Comparison of ENCODE assay signal across 27 cellular contexts in genomic region chr7:2450198-2451107, GRCh38. TPM values are rescaled to one million over a fixed set of nuclear protein-coding genes. Genes with fewer than 3 reads are reported as not detected.
DNase-seq lines count a peak whose midpoint lies in the region; ATAC-seq lines count a peak whose summit lies in the region.
"Had no signal": no experiment of that assay in that cellular context is flagged by ENCODE, and none has a peak within 500 bp of the region (broad histone marks: within the 10 kb centered on the region; RNA-seq: fewer than 3 reads in every experiment).

No MANE protein-coding gene starts in this region.

- H3K27ac ChIP-seq in right cardiac atrium (ENCODE audit: low read length), result no peak overlapping the region
- H3K27ac ChIP-seq: cardiac muscle cell, colonic mucosa, ovary, SJCRH30, thyroid gland had no signal

- DNase-seq in right cardiac atrium, result peak in 2 of 3 donors; percentile 59 to 61
- DNase-seq in Right ventricle myocardium inferior (ENCODE audit: missing footprints), result no peak
- peak; percentile 77 for DNase-seq in NCI-H2171 treated with DMSO at 0.1 percent for 48 hours (lab: John Stamatoyannopoulos, UW)
- peak; percentile 8 for DNase-seq in iPS-NIHi7 (ENCODE audit: extremely low spot score)
- no peak for DNase-seq in natural killer cell treated with Interleukin-12 subunit alpha and Interleukin-12 subunit beta and Interleukin-15 and Interleukin-18, amount 100 ng/mL, for 72 hours (ENCODE audit: low spot score)
- DNase-seq in activated T-helper 2 cell treated with anti-CD3 and anti-CD28 coated beads, Interferon-gamma antibody, Interleukin-2, Interleukin-4, amounts not matched to agents 10 μg/mL and 5 μg/mL and 100 μg/mL, durations not matched to agents 14 hours and 24 hours and 36 hours (ENCODE audit: low spot score), result no peak
- no peak for DNase-seq in 8988T
- DNase-seq: NCI-H2081 treated with DMSO at 0.1 percent for 48 hours had no signal

- no peaks in the 10 kb centered on the region for H3K27me3 Mint-ChIP-seq in natural killer cell treated with Interleukin-12 subunit alpha and Interleukin-12 subunit beta and Interleukin-15 and Interleukin-18, amount 100 ng/mL, for 72 hours
- H3K27me3 Mint-ChIP-seq in activated T-helper 2 cell treated with anti-CD3 and anti-CD28 coated beads, Interferon-gamma antibody, Interleukin-2, Interleukin-4, amounts not matched to agents 10 μg/mL and 5 μg/mL and 100 μg/mL, durations not matched to agents 14 hours and 24 hours and 36 hours (ENCODE audit: low read depth), result peaks cover 4% of the 10 kb centered on the region
- H3K27me3 Mint-ChIP-seq: activated CD4-positive, alpha-beta memory T cell treated with anti-CD3 and anti-CD28 coated beads for 36 hours; stimulated activated naive CD8-positive, alpha-beta T cell treated with anti-CD3 and anti-CD28 coated beads, Interleukin-15, amount 100 ng/mL, for 72 hours; T-cell had no signal

- H3K27me3 ChIP-seq in right cardiac atrium (ENCODE audit: control insufficient read depth, insufficient read depth), result no peaks in the 10 kb centered on the region
- H3K27me3 ChIP-seq: cardiac muscle cell, colonic mucosa, MG63, ovary, SJCRH30, thyroid gland had no signal

- H3K4me3 Mint-ChIP-seq in natural killer cell treated with Interleukin-12 subunit alpha and Interleukin-12 subunit beta and Interleukin-15 and Interleukin-18, amount 100 ng/mL, for 72 hours, result no peak overlapping the region
- H3K4me3 Mint-ChIP-seq in activated T-helper 2 cell treated with anti-CD3 and anti-CD28 coated beads, Interferon-gamma antibody, Interleukin-2, Interleukin-4, amounts not matched to agents 10 μg/mL and 5 μg/mL and 100 μg/mL, durations not matched to agents 14 hours and 24 hours and 36 hours (ENCODE audit: low read depth), result no peak overlapping the region
- H3K4me3 Mint-ChIP-seq: activated CD4-positive, alpha-beta memory T cell treated with anti-CD3 and anti-CD28 coated beads for 36 hours; activated naive CD8-positive, alpha-beta T cell treated with anti-CD3 and anti-CD28 coated beads for 36 hours had no signal

- ATAC-seq in right cardiac atrium (peak in 1 of 2 donors; percentile 6), Right ventricle myocardium inferior (no peak)
- ATAC-seq in natural killer cell treated with Interleukin-12 subunit alpha and Interleukin-12 subunit beta and Interleukin-15 and Interleukin-18, amount 100 ng/mL, for 72 hours, result no peak

- H3K4me1 ChIP-seq in right cardiac atrium (ENCODE audit: control insufficient read depth, insufficient read depth, low read length), result peaks cover 6% of the 10 kb centered on the region
- H3K4me1 ChIP-seq: SJCRH30 had no signal

- H3K4me3 ChIP-seq in right cardiac atrium (ENCODE audit: low read length), result no peak overlapping the region
- H3K4me3 ChIP-seq: cardiac muscle cell, MG63, ovary, thyroid gland had no signal

- intact Hi-C loops in right cardiac atrium (cut with DNase I), result no loop called here
- intact Hi-C loops in Right ventricle myocardium inferior (cut with DNase I), result loop anchor here (5.0 kb wide), 1 partner anchor 232 kb away; no protein-coding TSS in a partner anchor
- intact Hi-C loops in activated T-helper 2 cell treated with anti-CD3 and anti-CD28 coated beads, Interferon-gamma antibody, Interleukin-2, Interleukin-4, amounts not matched to agents 10 μg/mL and 5 μg/mL and 100 μg/mL, durations not matched to agents 14 hours and 24 hours and 36 hours (cut with micrococcal nuclease), result loop anchor here (1.0 to 10.0 kb wide), 3 partner anchors 19 to 234 kb away; partner anchors contain the start of gene AMZ1

- no peak overlapping the region for H3K27ac Mint-ChIP-seq in natural killer cell treated with Interleukin-12 subunit alpha and Interleukin-12 subunit beta and Interleukin-15 and Interleukin-18, amount 100 ng/mL, for 72 hours
- no peak overlapping the region for H3K27ac Mint-ChIP-seq in activated T-helper 2 cell treated with anti-CD3 and anti-CD28 coated beads, Interferon-gamma antibody, Interleukin-2, Interleukin-4, amounts not matched to agents 10 μg/mL and 5 μg/mL and 100 μg/mL, durations not matched to agents 14 hours and 24 hours and 36 hours
- H3K27ac Mint-ChIP-seq: activated CD4-positive, alpha-beta memory T cell treated with anti-CD3 and anti-CD28 coated beads for 36 hours; activated naive CD8-positive, alpha-beta T cell treated with anti-CD3 and anti-CD28 coated beads for 36 hours; T-cell had no signal

- H3K9me3 ChIP-seq in right cardiac atrium (ENCODE audit: control insufficient read depth, low read length), result no peaks in the 10 kb centered on the region
- H3K9me3 ChIP-seq: colonic mucosa, lower lobe of right lung, MG63, ovary, SJCRH30, thyroid gland had no signal

- H3K36me3 Mint-ChIP-seq in natural killer cell treated with Interleukin-12 subunit alpha and Interleukin-12 subunit beta and Interleukin-15 and Interleukin-18, amount 100 ng/mL, for 72 hours, result no peaks in the 10 kb centered on the region
- H3K36me3 Mint-ChIP-seq in activated T-helper 2 cell treated with anti-CD3 and anti-CD28 coated beads, Interferon-gamma antibody, Interleukin-2, Interleukin-4, amounts not matched to agents 10 μg/mL and 5 μg/mL and 100 μg/mL, durations not matched to agents 14 hours and 24 hours and 36 hours (ENCODE audit: low read depth), result no peaks in the 10 kb centered on the region
- H3K36me3 Mint-ChIP-seq: activated CD4-positive, alpha-beta memory T cell treated with anti-CD3 and anti-CD28 coated beads for 36 hours; activated naive CD8-positive, alpha-beta T cell treated with anti-CD3 and anti-CD28 coated beads for 36 hours; natural killer cell had no signal

- H3K4me1 Mint-ChIP-seq in natural killer cell treated with Interleukin-12 subunit alpha and Interleukin-12 subunit beta and Interleukin-15 and Interleukin-18, amount 100 ng/mL, for 72 hours (ENCODE audit: low read depth in 2 of 2), result peaks cover 9 to 10% of the 10 kb centered on the region in 2 donors
- H3K4me1 Mint-ChIP-seq in activated T-helper 2 cell treated with anti-CD3 and anti-CD28 coated beads, Interferon-gamma antibody, Interleukin-2, Interleukin-4, amounts not matched to agents 10 μg/mL and 5 μg/mL and 100 μg/mL, durations not matched to agents 14 hours and 24 hours and 36 hours (ENCODE audit: low read depth), result peaks cover 3% of the 10 kb centered on the region

- 53% methylated on average over 32 of the region's 32 CpGs for WGBS in right cardiac atrium

- no peaks in the 10 kb centered on the region for H3K9me3 Mint-ChIP-seq in natural killer cell treated with Interleukin-12 subunit alpha and Interleukin-12 subunit beta and Interleukin-15 and Interleukin-18, amount 100 ng/mL, for 72 hours
- H3K9me3 Mint-ChIP-seq in activated T-helper 2 cell treated with anti-CD3 and anti-CD28 coated beads, Interferon-gamma antibody, Interleukin-2, Interleukin-4, amounts not matched to agents 10 μg/mL and 5 μg/mL and 100 μg/mL, durations not matched to agents 14 hours and 24 hours and 36 hours, result no peaks in the 10 kb centered on the region
- H3K9me3 Mint-ChIP-seq: activated CD4-positive, alpha-beta memory T cell treated with anti-CD3 and anti-CD28 coated beads for 36 hours; natural killer cell; stimulated activated naive CD8-positive, alpha-beta T cell treated with anti-CD3 and anti-CD28 coated beads, Interleukin-15, amount 100 ng/mL, for 72 hours; T-cell had no signal

RNA-seq across cellular contexts. Expression of gene GRIFIN, which starts 25.7 kb away (rescaled TPM):
- total RNA-seq in right cardiac atrium (not detected), Right ventricle myocardium inferior (not detected)
- not detected for polyA plus RNA-seq in right cardiac atrium
- total RNA-seq in natural killer cell treated with Interleukin-12 subunit alpha and Interleukin-12 subunit beta and Interleukin-15 and Interleukin-18, amount 100 ng/mL, for 72 hours, result not detected
- total RNA-seq in activated T-helper 2 cell treated with anti-CD3 and anti-CD28 coated beads, Interferon-gamma antibody, Interleukin-2, Interleukin-4, amounts not matched to agents 10 μg/mL and 5 μg/mL and 100 μg/mL, durations not matched to agents 14 hours and 24 hours and 36 hours, result not detected in 2 replicates
- total RNA-seq: activated CD4-positive, alpha-beta memory T cell treated with anti-CD3 and anti-CD28 coated beads for 36 hours; activated naive CD8-positive, alpha-beta T cell treated with anti-CD3 and anti-CD28 coated beads for 36 hours; aorta; cardiac muscle cell; colonic mucosa; epithelial cell of proximal tubule; fibroblast of villous mesenchyme; lower lobe of right lung; mononuclear cell; natural killer cell; ovary; renal cortical epithelial cell; SJCRH30; T-cell; thyroid gland had no signal
- polyA plus RNA-seq: AG04450, aorta, cardiac muscle cell, ovary, small intestine had no signal

RNA-seq across cellular contexts. Expression of gene CHST12, which starts 47.0 kb away (rescaled TPM):
- total RNA-seq in right cardiac atrium, result 10 to 100 TPM; 16.6 to 19.5 (median 19.4) TPM
- polyA plus RNA-seq in right cardiac atrium, result 17.9 TPM
- 13.5 TPM for total RNA-seq in Right ventricle myocardium inferior
- 10 to 100 TPM; 29.6 to 31.7 TPM for total RNA-seq in natural killer cell treated with Interleukin-12 subunit alpha and Interleukin-12 subunit beta and Interleukin-15 and Interleukin-18, amount 100 ng/mL, for 72 hours
- 9.8 and 11.8 TPM in 2 replicates for total RNA-seq in activated T-helper 2 cell treated with anti-CD3 and anti-CD28 coated beads, Interferon-gamma antibody, Interleukin-2, Interleukin-4, amounts not matched to agents 10 μg/mL and 5 μg/mL and 100 μg/mL, durations not matched to agents 14 hours and 24 hours and 36 hours

Comparison
In these comparisons a context has a peak if more than half of its experiments do, and no peak if none do; other contexts are left out.
1. DNase-seq: peak in right cardiac atrium (2 of 3), NCI-H2171 treated with DMSO at 0.1 percent for 48 hours (single experiment) and iPS-NIHi7 (single experiment); none in Right ventricle myocardium inferior (single experiment), natural killer cell treated with Interleukin-12 subunit alpha and Interleukin-12 subunit beta and Interleukin-15 and Interleukin-18, amount 100 ng/mL, for 72 hours (single experiment), activated T-helper 2 cell treated with anti-CD3 and anti-CD28 coated beads, Interferon-gamma antibody, Interleukin-2, Interleukin-4, amounts not matched to agents 10 μg/mL and 5 μg/mL and 100 μg/mL, durations not matched to agents 14 hours and 24 hours and 36 hours (single experiment) and 8988T (single experiment).
2. intact Hi-C loops: an anchor here in Right ventricle myocardium inferior (5.0 kb wide) and activated T-helper 2 cell treated with anti-CD3 and anti-CD28 coated beads, Interferon-gamma antibody, Interleukin-2, Interleukin-4, amounts not matched to agents 10 μg/mL and 5 μg/mL and 100 μg/mL, durations not matched to agents 14 hours and 24 hours and 36 hours (1.0 to 10.0 kb wide); none called in right cardiac atrium.